16 cellular contexts compared by ENCODE assay signal in the genomic region with DNA sequence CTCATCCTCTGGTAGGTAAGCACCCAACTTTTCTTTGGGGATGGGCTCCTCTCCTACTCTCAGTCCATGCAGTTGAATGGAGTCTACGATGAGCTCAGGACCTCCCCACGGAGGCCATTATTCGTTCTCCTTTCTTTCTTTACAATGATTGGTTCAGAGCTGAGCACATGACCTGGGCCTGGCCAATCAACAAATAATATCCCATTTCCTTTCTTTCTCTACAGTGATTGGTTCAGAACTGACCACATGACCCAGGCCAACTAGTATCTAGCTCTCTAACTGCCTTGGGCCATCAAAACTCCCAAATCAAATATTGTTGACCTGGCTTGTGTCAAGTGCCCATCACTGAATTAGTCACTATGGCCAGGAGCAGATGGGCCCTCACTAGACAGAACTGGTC.
A peak's percentile ranks its signal among the peaks of the same experiment; 100 is the strongest.
DNase-seq lines count a peak whose midpoint lies in the region; TF ChIP-seq lines count a peak whose summit lies in the region.
"Had no signal": no experiment of that assay in that cellular context is flagged by ENCODE, and none has a peak within 500 bp of the region (broad histone marks: within the 10 kb centered on the region; RNA-seq: fewer than 3 reads in every experiment).

No MANE protein-coding gene starts in this region.

- TF ChIP-seq CTCF in osteoblast (IDR thresholded peaks at IDR 0.05; ENCODE audit: extremely low read depth, low read depth, low read length), result no peak

- no peaks in the 10 kb centered on the region for H3K36me3 ChIP-seq in osteoblast (ENCODE audit: insufficient read depth, low read length)
- H3K36me3 ChIP-seq: BE2C, Peyer's patch had no signal

- no peak overlapping the region for H3K4me2 ChIP-seq in osteoblast (ENCODE audit: insufficient read depth, low read length)

- no peak overlapping the region for H3K27ac ChIP-seq in osteoblast (ENCODE audit: low read depth, low read length)
- H3K27ac ChIP-seq: HL-60, Peyer's patch had no signal

- no peak overlapping the region for H2AFZ ChIP-seq in osteoblast (ENCODE audit: low read length)

- H3K27me3 ChIP-seq in osteoblast (ENCODE audit: insufficient read depth, low read length), result no peaks in the 10 kb centered on the region
- H3K27me3 ChIP-seq: BE2C, Peyer's patch had no signal

- H4K20me1 ChIP-seq in osteoblast (ENCODE audit: insufficient read depth, low read length), result no peaks in the 10 kb centered on the region

- no peaks in the 10 kb centered on the region for H3K9me3 ChIP-seq in osteoblast (ENCODE audit: low read depth, low read length)
- H3K9me3 ChIP-seq: BE2C, Peyer's patch had no signal

- no peaks in the 10 kb centered on the region for H3K79me2 ChIP-seq in osteoblast (ENCODE audit: insufficient read depth, low read length)

- H3K4me3 ChIP-seq in osteoblast (ENCODE audit: insufficient read depth, low read length), result no peak overlapping the region
- H3K4me3 ChIP-seq: Peyer's patch had no signal

- peak; percentile 7 for DNase-seq in NCI-H82 (lab: John Stamatoyannopoulos, UW)
- no peak for DNase-seq in NCI-H82 treated with DMSO at 0.1 percent for 48 hours (lab: John Stamatoyannopoulos, UW; ENCODE audit: unreplicated experiment)
- peak; percentile 54 for DNase-seq in HT1080 (ENCODE audit: low read depth)
- DNase-seq in RPMI7951 (ENCODE audit: low read depth), result peak; percentile 8
- peak; percentile 36 for DNase-seq in osteoblast (ENCODE audit: insufficient read length, low spot score, missing footprints)
- no peak for DNase-seq in NCI-H187 treated with DMSO at 0.1 percent for 48 hours (lab: John Stamatoyannopoulos, UW)
- DNase-seq in DMS 273 treated with DMSO at 0.1 percent for 48 hours (lab: John Stamatoyannopoulos, UW), result no peak
- DNase-seq in activated effector memory CD4-positive, alpha-beta T cell treated with anti-CD3 and anti-CD28 coated beads, Interleukin-2, amount 50 U/mL, for 16 hours, result no peak
- DNase-seq: BE2C, NCI-H1105, NCI-H345, NCI-H524, NCI-H774, Peyer's patch, T1000 had no signal

- no peaks in the 10 kb centered on the region for H3K4me1 ChIP-seq in osteoblast (ENCODE audit: insufficient read depth, low read length)
- H3K4me1 ChIP-seq: Peyer's patch had no signal

Comparison
In these comparisons a context has a peak if more than half of its experiments do, and no peak if none do; other contexts are left out.
1. DNase-seq: peak in NCI-H82 (single experiment), HT1080 (single experiment), RPMI7951 (single experiment) and osteoblast (single experiment); none in NCI-H82 treated with DMSO at 0.1 percent for 48 hours (single experiment), NCI-H187 treated with DMSO at 0.1 percent for 48 hours (single experiment), DMS 273 treated with DMSO at 0.1 percent for 48 hours (single experiment) and activated effector memory CD4-positive, alpha-beta T cell treated with anti-CD3 and anti-CD28 coated beads, Interleukin-2, amount 50 U/mL, for 16 hours (single experiment).